Comparison of ENCODE assay signal across 11 cellular contexts in the genomic region with DNA sequence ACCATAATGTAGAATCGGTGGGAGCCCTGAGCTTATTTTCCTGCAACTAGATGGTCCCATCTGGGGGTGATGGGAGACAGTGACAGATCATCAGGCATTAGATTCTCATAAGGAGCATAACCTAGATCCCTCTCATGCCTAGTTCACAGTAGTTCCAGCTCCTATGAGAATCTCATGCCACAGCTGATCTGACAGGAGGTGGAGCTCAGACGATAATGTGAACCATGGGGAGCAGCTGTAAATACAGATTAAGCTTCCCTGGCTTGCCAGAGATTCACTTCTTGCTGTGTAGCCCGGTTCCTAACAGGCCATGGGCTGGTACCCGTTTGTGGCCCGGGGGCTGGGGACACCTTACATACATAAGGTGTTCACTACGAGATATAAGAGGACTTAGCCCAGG. TPM values are rescaled to one million over a fixed set of nuclear protein-coding genes. Genes with fewer than 3 reads are reported as not detected.
DNase-seq lines count a peak whose midpoint lies in the region; ATAC-seq and TF ChIP-seq lines count a peak whose summit lies in the region.
"Had no signal": no experiment of that assay in that cellular context is flagged by ENCODE, and none has a peak within 500 bp of the region (broad histone marks: within the 10 kb centered on the region; RNA-seq: fewer than 3 reads in every experiment).

No MANE protein-coding gene starts in this region.

- H3K4me2 ChIP-seq in hepatocyte: peak overlapping the region; percentile 82

- no peaks in the 10 kb centered on the region for H3K9me2 ChIP-seq in hepatocyte (replicated peaks; ENCODE audit: insufficient read depth)

- H3K4me1 Mint-ChIP-seq in activated naive CD4-positive, alpha-beta T cell treated with anti-CD3 and anti-CD28 coated beads for 36 hours (ENCODE audit: low read depth): peaks cover 26% of the 10 kb centered on the region
- peaks cover 35% of the 10 kb centered on the region for H3K4me1 Mint-ChIP-seq in stimulated activated memory B cell treated with anti-CD40 and anti-IgM and Interleukin-4, amounts not matched to agents 10 μg/mL and 1 μg/mL and 100 μg/mL, for 72 hours

- WGBS in hepatocyte (ENCODE audit: low lambda C conversion rate, missing lambda C conversion rate): 87% methylated on average over 6 of the region's 6 CpGs
- WGBS in heart right ventricle, 2 donors: 82 to 85% methylated on average over 6 of the region's 6 CpGs

- no peaks in the 10 kb centered on the region for H3K9me3 ChIP-seq in RWPE2 (ENCODE audit: severe bottlenecking)
- no peaks in the 10 kb centered on the region for H3K9me3 ChIP-seq in hepatocyte (ENCODE audit: low read depth)
- H3K9me3 ChIP-seq in heart right ventricle: no peaks in the 10 kb centered on the region
- H3K9me3 ChIP-seq: transverse colon had no signal

- H3K4me1 ChIP-seq in RWPE2 (ENCODE audit: insufficient read depth, poor library complexity, severe bottlenecking): peaks cover 28% of the 10 kb centered on the region
- peaks cover 6% of the 10 kb centered on the region for H3K4me1 ChIP-seq in hepatocyte (ENCODE audit: insufficient read depth)
- peaks cover 8 to 46% (median 36%) of the 10 kb centered on the region in 9 donors for H3K4me1 ChIP-seq in heart right ventricle

- intact Hi-C loops in activated naive CD4-positive, alpha-beta T cell treated with anti-CD3 and anti-CD28 coated beads for 36 hours (cut with micrococcal nuclease): no loop called here
- intact Hi-C loops in heart right ventricle (cut with DNase I): no loop called here

- no peaks in the 10 kb centered on the region for H3K27me3 Mint-ChIP-seq in activated naive CD4-positive, alpha-beta T cell treated with anti-CD3 and anti-CD28 coated beads for 36 hours (ENCODE audit: low read depth)
- H3K27me3 Mint-ChIP-seq in stimulated activated memory B cell treated with anti-CD40 and anti-IgM and Interleukin-4, amounts not matched to agents 10 μg/mL and 1 μg/mL and 100 μg/mL, for 72 hours: no peaks in the 10 kb centered on the region

- H2AFZ ChIP-seq in hepatocyte: no peak overlapping the region

- H3K9me3 Mint-ChIP-seq in activated naive CD4-positive, alpha-beta T cell treated with anti-CD3 and anti-CD28 coated beads for 36 hours: no peaks in the 10 kb centered on the region
- H3K9me3 Mint-ChIP-seq in stimulated activated memory B cell treated with anti-CD40 and anti-IgM and Interleukin-4, amounts not matched to agents 10 μg/mL and 1 μg/mL and 100 μg/mL, for 72 hours: no peaks in the 10 kb centered on the region

- peak overlapping the region; percentile 93 for H3K27ac Mint-ChIP-seq in activated naive CD4-positive, alpha-beta T cell treated with anti-CD3 and anti-CD28 coated beads for 36 hours
- peak overlapping the region; percentile 99 for H3K27ac Mint-ChIP-seq in stimulated activated memory B cell treated with anti-CD40 and anti-IgM and Interleukin-4, amounts not matched to agents 10 μg/mL and 1 μg/mL and 100 μg/mL, for 72 hours

- H3K36me3 ChIP-seq in RWPE2 (ENCODE audit: low read depth) (peaks cover 19% of the 10 kb centered on the region), hepatocyte (replicated peaks; ENCODE audit: insufficient read depth, low read depth) (no peaks in the 10 kb centered on the region), heart right ventricle (no peaks in the 10 kb centered on the region)
- H3K36me3 ChIP-seq: transverse colon had no signal

- peaks cover 47% of the 10 kb centered on the region for H3K79me2 ChIP-seq in hepatocyte

- CTCF ChIA-PET in activated naive CD4-positive, alpha-beta T cell treated with anti-CD3 and anti-CD28 coated beads for 36 hours (lab: Charles Lee): interaction anchor here (0.6 kb wide), 1 partner anchor 138 kb away, joined by 3 read pairs; no protein-coding TSS in a partner anchor

- TF ChIP-seq CTCF in RWPE2 (IDR thresholded peaks at IDR 0.05; ENCODE audit: poor library complexity, severe bottlenecking): no peak
- TF ChIP-seq CTCF in hepatocyte (IDR thresholded peaks at IDR 0.05; ENCODE audit: poor library complexity): no peak
- TF ChIP-seq CTCF in heart right ventricle (IDR thresholded peaks at IDR 0.05): no peak

- peak overlapping the region; percentile 90 for H3K4me3 Mint-ChIP-seq in activated naive CD4-positive, alpha-beta T cell treated with anti-CD3 and anti-CD28 coated beads for 36 hours
- peak overlapping the region; percentile 100 for H3K4me3 Mint-ChIP-seq in stimulated activated memory B cell treated with anti-CD40 and anti-IgM and Interleukin-4, amounts not matched to agents 10 μg/mL and 1 μg/mL and 100 μg/mL, for 72 hours

- H3K27me3 ChIP-seq in RWPE2 (ENCODE audit: insufficient read depth, poor library complexity, severe bottlenecking): no peaks in the 10 kb centered on the region
- no peaks in the 10 kb centered on the region for H3K27me3 ChIP-seq in hepatocyte
- no peaks in the 10 kb centered on the region for H3K27me3 ChIP-seq in heart right ventricle
- H3K27me3 ChIP-seq: transverse colon had no signal

- DNase-seq in activated naive CD4-positive, alpha-beta T cell treated with anti-CD3 and anti-CD28 coated beads for 36 hours: no peak
- DNase-seq in activated naive CD4-positive, alpha-beta T cell (lab: John Stamatoyannopoulos, UW): no peak
- no peak for DNase-seq in RWPE2 (ENCODE audit: low spot score)
- DNase-seq in hepatocyte (ENCODE audit: low spot score): no peak
- DNase-seq in hippocampal formation (lab: John Stamatoyannopoulos, UW): no peak
- DNase-seq in heart right ventricle: no peak
- DNase-seq in SHP77 (lab: John Stamatoyannopoulos, UW): no peak
- DNase-seq: NCI-H510A; stimulated activated CD4-positive, alpha-beta T cell treated with anti-CD3 and anti-CD28 coated beads, Interleukin-4, amount 100 ng/mL, for 1 hour; transverse colon had no signal

- peaks cover 26% of the 10 kb centered on the region for H4K20me1 ChIP-seq in hepatocyte (ENCODE audit: insufficient read depth, poor library complexity, severe bottlenecking)

- H3K4me3 ChIP-seq in RWPE2 (ENCODE audit: severe bottlenecking): no peak overlapping the region
- no peak overlapping the region for H3K4me3 ChIP-seq in hepatocyte
- peak overlapping the region in 2 of 10 donors; percentile 88 to 92 for H3K4me3 ChIP-seq in heart right ventricle

- H3K27ac ChIP-seq in RWPE2 (ENCODE audit: poor library complexity, severe bottlenecking) (peak overlapping the region; percentile 82), hepatocyte (peak overlapping the region; percentile 99), heart right ventricle (peak overlapping the region in 2 of 10 donors; percentile 96 to 97)

- ATAC-seq in RWPE2 (ENCODE audit: low read depth) (no peak), heart right ventricle (no peak)
- no peak for ATAC-seq in stimulated activated memory B cell treated with anti-CD40 and anti-IgM and Interleukin-4, amounts not matched to agents 10 μg/mL and 1 μg/mL and 100 μg/mL, for 72 hours

- H3K36me3 Mint-ChIP-seq in activated naive CD4-positive, alpha-beta T cell treated with anti-CD3 and anti-CD28 coated beads for 36 hours (ENCODE audit: low read depth): peaks cover 5% of the 10 kb centered on the region
- no peaks in the 10 kb centered on the region for H3K36me3 Mint-ChIP-seq in stimulated activated memory B cell treated with anti-CD40 and anti-IgM and Interleukin-4, amounts not matched to agents 10 μg/mL and 1 μg/mL and 100 μg/mL, for 72 hours

RNA-seq across cellular contexts. Expression of a gene that starts 1.2 kb away (rescaled TPM):
- 10 to 100 TPM; 22.3 to 25.4 TPM for total RNA-seq in activated naive CD4-positive, alpha-beta T cell treated with anti-CD3 and anti-CD28 coated beads for 36 hours
- total RNA-seq in hepatocyte (77.9 and 82.7 TPM in 2 replicates), heart right ventricle (100 to 1,000 TPM; 132 to 214 (median 187) TPM)
- polyA plus RNA-seq in hepatocyte (52.8 and 68.8 TPM in 2 replicates), heart right ventricle (10 to 100 TPM; 36.7 to 74.0 TPM)
